In genomic region chr1:90045853-90046563, GRCh38 we compare ENCODE assay signal across 8 cellular contexts. TPM values are rescaled to one million over a fixed set of nuclear protein-coding genes. Genes with fewer than 3 reads are reported as not detected.
DNase-seq lines count a peak whose midpoint lies in the region; ATAC-seq and TF ChIP-seq lines count a peak whose summit lies in the region.

No MANE protein-coding gene starts in this region.

- H3K4me1 Mint-ChIP-seq in activated T-helper 2 cell treated with anti-CD3 and anti-CD28 coated beads, Interferon-gamma antibody, Interleukin-2, Interleukin-4, amounts not matched to agents 10 μg/mL and 5 μg/mL and 100 μg/mL, durations not matched to agents 14 hours and 24 hours and 36 hours (ENCODE audit: low read depth): no peaks in the 10 kb centered on the region

- intact Hi-C loops in mammary epithelial cell (cut with micrococcal nuclease): loop anchor here (5.0 kb wide), 2 partner anchors 66 to 1231 kb away; no protein-coding TSS in a partner anchor
- intact Hi-C loops in activated T-helper 2 cell treated with anti-CD3 and anti-CD28 coated beads, Interferon-gamma antibody, Interleukin-2, Interleukin-4, amounts not matched to agents 10 μg/mL and 5 μg/mL and 100 μg/mL, durations not matched to agents 14 hours and 24 hours and 36 hours (cut with micrococcal nuclease): no loop called here

- dilution Hi-C loops in mammary epithelial cell (cut with HindIII; ENCODE audit: low sequenced_read_pairs): no loop called here

- H3K9me3 ChIP-seq in mammary epithelial cell (replicated peaks; ENCODE audit: insufficient read depth, low read length): no peaks in the 10 kb centered on the region

- peaks cover 18% of the 10 kb centered on the region for H3K27me3 Mint-ChIP-seq in activated T-helper 2 cell treated with anti-CD3 and anti-CD28 coated beads, Interferon-gamma antibody, Interleukin-2, Interleukin-4, amounts not matched to agents 10 μg/mL and 5 μg/mL and 100 μg/mL, durations not matched to agents 14 hours and 24 hours and 36 hours (ENCODE audit: low read depth)

- H3K9me3 Mint-ChIP-seq in activated T-helper 2 cell treated with anti-CD3 and anti-CD28 coated beads, Interferon-gamma antibody, Interleukin-2, Interleukin-4, amounts not matched to agents 10 μg/mL and 5 μg/mL and 100 μg/mL, durations not matched to agents 14 hours and 24 hours and 36 hours: no peaks in the 10 kb centered on the region

- no peaks in the 10 kb centered on the region for H3K79me2 ChIP-seq in mammary epithelial cell (ENCODE audit: insufficient read depth, low read length)

- H3K4me3 ChIP-seq in mammary epithelial cell (replicated peaks in 1 of 3; ENCODE audit: insufficient read depth in 1 of 3, low read depth in 2 of 3, low read length in 3 of 3): no peak overlapping the region

- 38% methylated on average over 2 of the region's 2 CpGs for WGBS in mammary epithelial cell (ENCODE audit: low coverage, missing lambda C conversion rate)

- in situ Hi-C loops in mammary epithelial cell (cut with MboI; ENCODE audit: low sequenced_read_pairs in 2 of 2): no loop called here

- TF ChIP-seq CTCF in AG09319 (IDR thresholded peaks at IDR 0.05; ENCODE audit: low read depth, low read length) (peak; percentile 65), GM10266 (IDR thresholded peaks at IDR 0.05; ENCODE audit: control insufficient read depth, insufficient read depth, low read depth, missing control alignments) (peak; percentile 54), mammary epithelial cell (conservative IDR thresholded peaks at IDR 0.05 in 1 of 2, IDR thresholded peaks at IDR 0.05 in 1 of 2; ENCODE audit: extremely low read depth in 1 of 2, insufficient read depth in 1 of 2, low read depth in 1 of 2, low read length in 2 of 2) (peak; percentile 55 to 62)

- no peak overlapping the region for H3K4me2 ChIP-seq in mammary epithelial cell (ENCODE audit: insufficient read depth, low read depth, low read length)

- H4K20me1 ChIP-seq in mammary epithelial cell (ENCODE audit: insufficient read depth, low read length): no peaks in the 10 kb centered on the region

- ATAC-seq in HG03196 (IDR thresholded peaks at IDR 0.05; ENCODE audit: unreplicated experiment) (no peak), HG02885 (IDR thresholded peaks at IDR 0.05; ENCODE audit: poor library complexity, unreplicated experiment) (no peak)

- no peaks in the 10 kb centered on the region for H3K4me1 ChIP-seq in mammary epithelial cell (ENCODE audit: insufficient read depth, low read length)

- no peak overlapping the region for H3K27ac Mint-ChIP-seq in activated T-helper 2 cell treated with anti-CD3 and anti-CD28 coated beads, Interferon-gamma antibody, Interleukin-2, Interleukin-4, amounts not matched to agents 10 μg/mL and 5 μg/mL and 100 μg/mL, durations not matched to agents 14 hours and 24 hours and 36 hours

- CTCF ChIA-PET in mammary epithelial cell (lab: Charles Lee; ENCODE audit: low non-redundant PET): no interaction called here

- peaks cover 1% of the 10 kb centered on the region for H3K27me3 ChIP-seq in mammary epithelial cell (ENCODE audit: insufficient read depth, low read length)

- H3K36me3 Mint-ChIP-seq in activated T-helper 2 cell treated with anti-CD3 and anti-CD28 coated beads, Interferon-gamma antibody, Interleukin-2, Interleukin-4, amounts not matched to agents 10 μg/mL and 5 μg/mL and 100 μg/mL, durations not matched to agents 14 hours and 24 hours and 36 hours (ENCODE audit: low read depth): no peaks in the 10 kb centered on the region

- H3K4me3 Mint-ChIP-seq in activated T-helper 2 cell treated with anti-CD3 and anti-CD28 coated beads, Interferon-gamma antibody, Interleukin-2, Interleukin-4, amounts not matched to agents 10 μg/mL and 5 μg/mL and 100 μg/mL, durations not matched to agents 14 hours and 24 hours and 36 hours (ENCODE audit: low read depth): no peak overlapping the region

- BruUV-seq in mammary epithelial cell (replicated peaks; lab: Mats Ljungman, UMichigan): no TSS peak

- H3K9ac ChIP-seq in mammary epithelial cell (ENCODE audit: insufficient read depth, low read length): no peak overlapping the region

- no peaks in the 10 kb centered on the region for H3K36me3 ChIP-seq in mammary epithelial cell (ENCODE audit: insufficient read depth, low read length)

- no peak overlapping the region for H2AFZ ChIP-seq in mammary epithelial cell (ENCODE audit: low read depth, low read length)

- DNase-seq in AG09319 (ENCODE audit: extremely low read depth, low read depth) (no peak), GM10266 (ENCODE audit: extremely low spot score) (peak; percentile 23), NCI-H2227 (lab: John Stamatoyannopoulos, UW; ENCODE audit: unreplicated experiment) (peak; percentile 46), mammary epithelial cell (no peak), myocyte (ENCODE audit: low read depth) (peak; percentile 10)
- no peak for DNase-seq in activated T-helper 2 cell treated with anti-CD3 and anti-CD28 coated beads, Interferon-gamma antibody, Interleukin-2, Interleukin-4, amounts not matched to agents 10 μg/mL and 5 μg/mL and 100 μg/mL, durations not matched to agents 14 hours and 24 hours and 36 hours (ENCODE audit: low spot score)

- H3K27ac ChIP-seq in mammary epithelial cell (ENCODE audit: insufficient read depth, low read depth, low read length): no peak overlapping the region

RNA-seq across cellular contexts. Expression of gene ZNF326, which starts 51.1 kb away (rescaled TPM):
- total RNA-seq in mammary epithelial cell (10 to 100 TPM; 12.7 to 26.8 TPM), myocyte (4.3 and 7.2 TPM in 2 replicates)
- 8.6 TPM for polyA plus RNA-seq in mammary epithelial cell
- polyA minus RNA-seq in mammary epithelial cell: 7.4 TPM
- polyA plus RNA-seq in myocyte (2012): 9.5 TPM
- 32.8 and 33.1 TPM in 2 replicates for total RNA-seq in activated T-helper 2 cell treated with anti-CD3 and anti-CD28 coated beads, Interferon-gamma antibody, Interleukin-2, Interleukin-4, amounts not matched to agents 10 μg/mL and 5 μg/mL and 100 μg/mL, durations not matched to agents 14 hours and 24 hours and 36 hours

Comparison
In these comparisons a context has a peak if more than half of its experiments do, and no peak if none do; other contexts are left out.
1. DNase-seq: peak in GM10266 (single experiment), NCI-H2227 (single experiment) and myocyte (single experiment); none in AG09319 (single experiment), mammary epithelial cell (single experiment) and activated T-helper 2 cell treated with anti-CD3 and anti-CD28 coated beads, Interferon-gamma antibody, Interleukin-2, Interleukin-4, amounts not matched to agents 10 μg/mL and 5 μg/mL and 100 μg/mL, durations not matched to agents 14 hours and 24 hours and 36 hours (single experiment).
2. Peak in every context shown above with its lines, with median percentiles within 50 percentile points of each other: CTCF ChIP-seq.